In genomic region chr6:43296780-43297494, GRCh38 we compare ENCODE assay signal across 31 cellular contexts. TPM values are rescaled to one million over a fixed set of nuclear protein-coding genes. Genes with fewer than 3 reads are reported as not detected.
DNase-seq lines count a peak whose midpoint lies in the region; ATAC-seq, FAIRE-seq and TF ChIP-seq lines count a peak whose summit lies in the region.
"Had no signal": no experiment of that assay in that cellular context is flagged by ENCODE, and none has a peak within 500 bp of the region (broad histone marks: within the 10 kb centered on the region; RNA-seq: fewer than 3 reads in every experiment).

No MANE protein-coding gene starts in this region.

- ATAC-seq in A549 (no peak), GM21381 (IDR thresholded peaks at IDR 0.05; ENCODE audit: unreplicated experiment) (no peak), HG03520 (IDR thresholded peaks at IDR 0.05; ENCODE audit: unreplicated experiment) (no peak)
- ATAC-seq: GM12878, Panc1 had no signal

- 0 out of 3 replicates have a peak, but pooled peaks cover 3% of the 10 kb centered on the region for H3K4me1 ChIP-seq in A549
- H3K4me1 ChIP-seq: BLaER1 had no signal

- POLR2A ChIA-PET in A549 (lab: Yijun Ruan, JAX), result no interaction called here

- TF ChIP-seq CTCF in A549 (IDR thresholded peaks at IDR 0.05) (no peak), GM13977 (IDR thresholded peaks at IDR 0.05; ENCODE audit: extremely low read depth, insufficient read depth, missing control alignments) (no peak)

- H3K4me3 ChIP-seq in A549, result no peak overlapping the region
- H3K4me3 ChIP-seq: BLaER1, GM12878 had no signal

- no peak for TF ChIP-seq POLR2A in A549 (IDR thresholded peaks at IDR 0.05; ENCODE audit: low read length)

- DNase-seq in A549 (ENCODE audit: low read depth in 1 of 2, low spot score in 1 of 2) (no peak), GM13977 (ENCODE audit: low spot score) (peak; percentile 13), hepatic stellate cell (ENCODE audit: low spot score) (peak; percentile 12), mesenteric fat pad (ENCODE audit: low spot score) (peak; percentile 33), NCI-H1694 (lab: John Stamatoyannopoulos, UW) (no peak), NCI-H2227 treated with DMSO at 0.1 percent for 48 hours (lab: John Stamatoyannopoulos, UW) (no peak)
- DNase-seq: CD4-positive, CD25-positive, alpha-beta regulatory T cell; H9; HFFc6; IMR-90; NCI-H1048; NCI-H1417; NCI-H1694 treated with DMSO at 0.1 percent for 48 hours; NCI-H2081; NCI-H226; NCI-H510A; NCI-H69; SHP77 had no signal

- no peak overlapping the region for H3K4me2 ChIP-seq in A549
- H3K4me2 ChIP-seq: BLaER1, KMS-11 had no signal

- H3K9me3 ChIP-seq in A549, result no peaks in the 10 kb centered on the region
- H3K9me3 ChIP-seq: BLaER1 had no signal

- TF ChIP-seq RAD21 in A549 (conservative IDR thresholded peaks at IDR 0.05 in 1 of 2, IDR thresholded peaks at IDR 0.05 in 1 of 2), result no peak

- no peak for TF ChIP-seq EP300 in A549 (IDR thresholded peaks at IDR 0.05)

- no peak overlapping the region for H3K27ac ChIP-seq in A549
- H3K27ac ChIP-seq: BLaER1, KMS-11, RWPE1 had no signal

- CTCF ChIA-PET in A549 (lab: Yijun Ruan, JAX), result interaction anchor here (0.8 to 2.8 kb wide), 7 partner anchors 9 to 117 kb away, joined by 3 to 18 read pairs (median 3); partner anchors contain the start of genes CRIP3 and DNPH1

- no peak for FAIRE-seq in A549 (lab: Jason Lieb, UNC)
- FAIRE-seq: G401.6, GM12878, GM19239 had no signal

- WGBS in A549 (ENCODE audit: missing lambda C conversion rate), result 62% methylated on average over 5 of the region's 5 CpGs

- in situ Hi-C loops in GM13977 (cut with MboI; ENCODE audit: low pct_unique_long_range_greater_than_20kb, low sequenced_read_pairs, unreplicated experiment), result no loop called here

TF ChIP-seq in A549, 52 proteins besides CTCF, POLR2A, EP300 and RAD21:
- TF ChIP-seq E2F6 (IDR thresholded peaks at IDR 0.05; ENCODE audit: borderline replicate concordance, low read depth) (no peak), NFE2L2 (conservative IDR thresholded peaks at IDR 0.05; ENCODE audit: low read length) (0 out of 2 replicates have a peak, but pooled peaks have one; percentile 7)

RNA-seq across cellular contexts. Expression of gene SLC22A7, which starts 1.1 kb away (rescaled TPM):
- polyA plus RNA-seq in A549 (2011; rRNA removed) (not detected in 2 replicates), A549 (2017; fragmentation: RNase III; extraction: RNeasy Plus Mini Kit Qiagen cat#74134 plus additional on column Dnase treatment) (not detected in 3 replicates)
- polyA plus RNA-seq in A549 (2012; cell fraction: cytosol; rRNA removed), result not detected in 2 replicates
- not detected in 2 replicates for polyA plus RNA-seq in A549 (2012; cell fraction: nucleus; rRNA removed)
- not detected in 2 replicates for polyA minus RNA-seq in A549 (2011; rRNA and poly(A)+ RNA removed)
- total RNA-seq in mesenteric fat pad, result not detected
- total RNA-seq: A172; CD4-positive, CD25-positive, alpha-beta regulatory T cell; H9; HFFc6; IMR-90; OCI-LY7; SK-MEL-5 had no signal
- polyA plus RNA-seq: AG04450; CD4-positive, CD25-positive, alpha-beta regulatory T cell; IMR-90 had no signal

RNA-seq across cellular contexts. Expression of gene CRIP3, which starts 11.7 kb away (rescaled TPM):
- polyA plus RNA-seq in A549 (2011; rRNA removed) (1.3 and 2.6 TPM in 2 replicates), A549 (2017; fragmentation: RNase III; extraction: RNeasy Plus Mini Kit Qiagen cat#74134 plus additional on column Dnase treatment) (2.1 to 2.8 TPM (median 2.4 TPM) in 3 replicates)
- 0.70 and 0.74 TPM in 2 replicates for polyA plus RNA-seq in A549 (2012; cell fraction: cytosol; rRNA removed)
- 1.8 and 2.4 TPM in 2 replicates for polyA plus RNA-seq in A549 (2012; cell fraction: nucleus; rRNA removed)
- polyA minus RNA-seq in A549 (2011; rRNA and poly(A)+ RNA removed), result 1.8 and 2.9 TPM in 2 replicates
- total RNA-seq in mesenteric fat pad, result 0.58 TPM
- total RNA-seq: A172, HFFc6, IMR-90, SK-MEL-5 had no signal
- polyA plus RNA-seq: AG04450, IMR-90 had no signal

RNA-seq across cellular contexts. Expression of gene TTBK1, which starts 53.7 kb away (rescaled TPM):
- polyA plus RNA-seq in A549 (2011; rRNA removed) (0.03 TPM in 1 of 2 replicates, not detected in the other), A549 (2017; fragmentation: RNase III; extraction: RNeasy Plus Mini Kit Qiagen cat#74134 plus additional on column Dnase treatment) (0.04 to 0.05 TPM (median 0.04 TPM) in 3 replicates)
- 0.04 and 0.05 TPM in 2 replicates for polyA plus RNA-seq in A549 (2012; cell fraction: cytosol; rRNA removed)
- 0.09 and 0.10 TPM in 2 replicates for polyA plus RNA-seq in A549 (2012; cell fraction: nucleus; rRNA removed)
- 0.04 and 0.10 TPM in 2 replicates for polyA minus RNA-seq in A549 (2011; rRNA and poly(A)+ RNA removed)
- total RNA-seq in mesenteric fat pad, result 0.06 TPM
- total RNA-seq: A172, GM12878, HFFc6, IMR-90, SK-MEL-5 had no signal
- polyA plus RNA-seq: AG04450; CD4-positive, CD25-positive, alpha-beta regulatory T cell had no signal

Comparison
In these comparisons a context has a peak if more than half of its experiments do, and no peak if none do; other contexts are left out.
1. DNase-seq: peak in GM13977 (single experiment), hepatic stellate cell (single experiment) and mesenteric fat pad (single experiment); none in A549 (0 of 2), NCI-H1694 (single experiment) and NCI-H2227 treated with DMSO at 0.1 percent for 48 hours (single experiment).